Comparison of ENCODE assay signal across 35 cellular contexts in genomic region chr22:48698618-48699017, GRCh38.
"Had no signal": no experiment of that assay in that cellular context is flagged by ENCODE, and none has a peak within 500 bp of the region (broad histone marks: within the 10 kb centered on the region; RNA-seq: fewer than 3 reads in every experiment).

No MANE protein-coding gene starts in this region.

- H3K36me3 ChIP-seq: MG63 had no signal

- H3K27me3 ChIP-seq: MG63 had no signal

- H3K9ac ChIP-seq: KMS-11 had no signal

- DNase-seq: Karpas-422, Kasumi-1, KBM-7, KG1, MG63, MM.1S, MV-4-11, NCI-H1048, NCI-H1092, NCI-H1092 treated with DMSO at 0.1 percent for 48 hours, NCI-H1105, NCI-H1105 treated with DMSO at 0.1 percent for 48 hours, NCI-H1417, NCI-H1417 treated with DMSO at 0.1 percent for 48 hours, NCI-H1436, NCI-H1436 treated with DMSO at 0.1 percent for 48 hours, NCI-H146, NCI-H1694, NCI-H1694 treated with DMSO at 0.1 percent for 48 hours, NCI-H187, NCI-H187 treated with DMSO at 0.1 percent for 48 hours, NCI-H1930, NCI-H2029, NCI-H2029 treated with DMSO at 0.1 percent for 48 hours, NCI-H2081, NCI-H2081 treated with DMSO at 0.1 percent for 48 hours, NCI-H2107, NCI-H2171, NCI-H2171 treated with DMSO at 0.1 percent for 48 hours, NCI-H2227 treated with DMSO at 0.1 percent for 48 hours, NCI-H226, NCI-H345, NCI-H446, NCI-H446 treated with DMSO at 0.1 percent for 48 hours had no signal

- H3K9me3 ChIP-seq: MG63 had no signal

- H3K4me2 ChIP-seq: KMS-11 had no signal

- H3K4me3 ChIP-seq: MG63 had no signal

- H3K27ac ChIP-seq: KMS-11 had no signal
